20 cellular contexts compared by ENCODE assay signal in the genomic region with DNA sequence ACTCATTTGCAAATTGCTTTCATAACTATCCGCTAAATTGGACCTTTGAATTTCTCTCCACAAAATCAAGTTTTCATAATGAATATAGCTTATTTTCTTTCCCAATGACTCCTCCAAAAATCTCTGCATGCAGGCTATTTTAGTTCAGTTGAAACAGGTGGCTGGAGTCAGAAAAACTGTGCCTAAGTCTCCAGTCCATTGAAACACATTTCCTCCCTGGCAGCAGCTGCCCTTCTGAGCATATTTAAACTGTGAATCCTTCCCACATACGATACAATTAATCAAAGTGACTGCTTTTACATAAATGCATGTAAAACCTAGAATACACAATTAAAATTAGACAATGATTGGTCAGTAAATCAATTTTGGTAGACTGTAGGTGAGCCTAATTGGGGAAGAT.
"Had no signal": no experiment of that assay in that cellular context is flagged by ENCODE, and none has a peak within 500 bp of the region (broad histone marks: within the 10 kb centered on the region; RNA-seq: fewer than 3 reads in every experiment).

No MANE protein-coding gene starts in this region.

- H3K4me3 ChIP-seq: dorsolateral prefrontal cortex, lower lobe of right lung, neural progenitor cell, prostate gland, right atrium auricular region, stomach, testis, tibial artery had no signal

- H3K9me3 ChIP-seq: lower lobe of right lung, prostate gland, right atrium auricular region, stomach, testis, tibial artery had no signal

- ATAC-seq: left ventricle myocardium superior; lower lobe of right lung; natural killer cell treated with Interleukin-12 subunit alpha and Interleukin-12 subunit beta and Interleukin-15 and Interleukin-18, amount 100 ng/mL, for 72 hours; sciatic nerve; stimulated activated effector memory CD8-positive, alpha-beta T cell treated with anti-CD3 and anti-CD28 coated beads, Interleukin-12 subunit alpha, Interleukin-12 subunit beta, amount 100 ng/mL, for 72 hours had no signal

- H3K27ac ChIP-seq: dorsolateral prefrontal cortex, lower lobe of right lung, neural progenitor cell, parathyroid adenoma, prostate gland, right atrium auricular region, stomach, testis, tibial artery had no signal

- H3K4me1 ChIP-seq: lower lobe of right lung, neural progenitor cell, parathyroid adenoma, prostate gland, right atrium auricular region, stomach, testis, tibial artery had no signal

- H3K36me3 ChIP-seq: lower lobe of right lung, neural progenitor cell, prostate gland, right atrium auricular region, stomach, tibial artery had no signal

- DNase-seq: dorsolateral prefrontal cortex; effector CD4-positive, alpha-beta T cell; hypothalamus; immature natural killer cell; left ventricle myocardium superior; lower lobe of right lung; naive B cell; stimulated activated CD4-positive, alpha-beta T cell treated with anti-CD3 and anti-CD28 coated beads, Interleukin-2, amount 100 ng/mL, for 24 hours; stimulated activated CD4-positive, alpha-beta T cell treated with anti-CD3 and anti-CD28 coated beads, Interleukin-4, amount 100 ng/mL, for 24 hours; stimulated activated naive CD4-positive, alpha-beta T cell treated with Interleukin-2 at 50 U/mL for 16 hours; stomach; testis; tibial artery had no signal

- H3K27me3 ChIP-seq: neural progenitor cell, right atrium auricular region, stomach, testis, tibial artery had no signal
